ENCODE assay signal across 20 cellular contexts in genomic region chr1:165539306-165539705, GRCh38. TPM values are rescaled to one million over a fixed set of nuclear protein-coding genes. Genes with fewer than 3 reads are reported as not detected.
A peak's percentile ranks its signal among the peaks of the same experiment; 100 is the strongest.
DNase-seq lines count a peak whose midpoint lies in the region; ATAC-seq and TF ChIP-seq lines count a peak whose summit lies in the region.
"Had no signal": no experiment of that assay in that cellular context is flagged by ENCODE, and none has a peak within 500 bp of the region (broad histone marks: within the 10 kb centered on the region; RNA-seq: fewer than 3 reads in every experiment).

No MANE protein-coding gene starts in this region.

- no peak overlapping the region for H3K4me3 Mint-ChIP-seq in effector memory CD8-positive, alpha-beta T cell
- H3K4me3 Mint-ChIP-seq: activated CD4-positive, alpha-beta T cell treated with anti-CD3 and anti-CD28 coated beads, Interleukin-2, amount 10 ng/mL, durations not matched to agents 24 days and 14 days; activated naive CD8-positive, alpha-beta T cell treated with anti-CD3 and anti-CD28 coated beads, Interleukin-2, amount 50 U/mL, for 24 hours; GM23338 had no signal

- ATAC-seq in HG02571 (IDR thresholded peaks at IDR 0.05; ENCODE audit: unreplicated experiment), result no peak
- no peak for ATAC-seq in effector memory CD8-positive, alpha-beta T cell (replicated peaks)
- ATAC-seq: activated naive CD8-positive, alpha-beta T cell treated with anti-CD3 and anti-CD28 coated beads, Interleukin-2, amount 50 U/mL, for 24 hours; GM23338; K562 had no signal

- H3K27me3 ChIP-seq in dorsolateral prefrontal cortex, result peaks cover 0 to 3% (median 0%) of the 10 kb centered on the region in 45 donors

- DNase-seq in NCI-H510A treated with DMSO at 0.1 percent for 48 hours (lab: John Stamatoyannopoulos, UW) (peak; percentile 24), NCI-H510A (lab: John Stamatoyannopoulos, UW) (no peak), NCI-H69 (lab: John Stamatoyannopoulos, UW) (peak; percentile 79), fibroblast of peridontal ligament (ENCODE audit: extremely low read depth) (peak; percentile 1), renal cortical epithelial cell (ENCODE audit: low read depth) (peak; percentile 9), dorsolateral prefrontal cortex (no peak)
- DNase-seq in effector memory CD8-positive, alpha-beta T cell, result no peak
- DNase-seq: activated CD4-positive, alpha-beta T cell treated with anti-CD3 and anti-CD28 coated beads, Interleukin-2, amount 10 ng/mL, durations not matched to agents 24 days and 14 days; activated naive CD8-positive, alpha-beta T cell treated with anti-CD3 and anti-CD28 coated beads, Interleukin-2, amount 50 U/mL, for 24 hours; activated T-cell treated with anti-CD3 and anti-CD28 coated beads, Interleukin-2, amount 50 U/mL, for 48 hours; Caco-2; NCI-H2029 treated with DMSO at 0.1 percent for 48 hours; occipital lobe; RPMI8226; substantia nigra had no signal

- H3K27ac ChIP-seq in dorsolateral prefrontal cortex, result no peak overlapping the region

- H3K4me3 ChIP-seq in dorsolateral prefrontal cortex, result no peak overlapping the region
- H3K4me3 ChIP-seq: GM23338, K562 had no signal

- no peak for TF ChIP-seq CTCF in dorsolateral prefrontal cortex (IDR thresholded peaks at IDR 0.05 in 54 of 56, conservative IDR thresholded peaks at IDR 0.05 in 2 of 56; ENCODE audit: low read depth in 1 of 56, partially characterized antibody in 56 of 56)

- H3K4me1 Mint-ChIP-seq in effector memory CD8-positive, alpha-beta T cell (ENCODE audit: low read depth in 2 of 2), result no peaks in the 10 kb centered on the region
- H3K4me1 Mint-ChIP-seq: activated CD4-positive, alpha-beta T cell treated with anti-CD3 and anti-CD28 coated beads, Interleukin-2, amount 10 ng/mL, durations not matched to agents 24 days and 14 days had no signal

- no peak overlapping the region for H3K27ac Mint-ChIP-seq in effector memory CD8-positive, alpha-beta T cell
- H3K27ac Mint-ChIP-seq: activated CD4-positive, alpha-beta T cell treated with anti-CD3 and anti-CD28 coated beads, Interleukin-2, amount 10 ng/mL, durations not matched to agents 24 days and 14 days; activated naive CD8-positive, alpha-beta T cell treated with anti-CD3 and anti-CD28 coated beads, Interleukin-2, amount 50 U/mL, for 24 hours; GM23338 had no signal

- H3K9me3 Mint-ChIP-seq in effector memory CD8-positive, alpha-beta T cell, result no peaks in the 10 kb centered on the region
- H3K9me3 Mint-ChIP-seq: activated CD4-positive, alpha-beta T cell treated with anti-CD3 and anti-CD28 coated beads, Interleukin-2, amount 10 ng/mL, durations not matched to agents 24 days and 14 days; activated naive CD8-positive, alpha-beta T cell treated with anti-CD3 and anti-CD28 coated beads, Interleukin-2, amount 50 U/mL, for 24 hours; GM23338 had no signal

- H3K27me3 Mint-ChIP-seq in effector memory CD8-positive, alpha-beta T cell, result peaks cover 35 to 70% of the 10 kb centered on the region in 2 donors

- intact Hi-C loops in dorsolateral prefrontal cortex (cut with DNase I), result no loop called here

- no peaks in the 10 kb centered on the region for H3K36me3 Mint-ChIP-seq in effector memory CD8-positive, alpha-beta T cell (ENCODE audit: insufficient read depth)

RNA-seq across cellular contexts. Expression of gene LRRC52, which starts 4.5 kb away (rescaled TPM):
- total RNA-seq in renal cortical epithelial cell (not detected in 2 replicates), dorsolateral prefrontal cortex (under 1 TPM in 2 of 120 experiments, not detected in 118; 0.36 to 0.44 TPM)
- total RNA-seq: activated CD4-positive, alpha-beta T cell treated with anti-CD3 and anti-CD28 coated beads, Interleukin-2, amount 10 ng/mL, durations not matched to agents 24 days and 14 days; Caco-2; cerebellum; GM23338; K562; lung microvascular endothelial cell; occipital lobe had no signal

Comparison
In these comparisons a context has a peak if more than half of its experiments do, and no peak if none do; other contexts are left out.
1. DNase-seq: peak in NCI-H510A treated with DMSO at 0.1 percent for 48 hours (single experiment), NCI-H69 (single experiment), fibroblast of peridontal ligament (single experiment) and renal cortical epithelial cell (single experiment); none in NCI-H510A (single experiment), effector memory CD8-positive, alpha-beta T cell (0 of 3) and dorsolateral prefrontal cortex (0 of 10).